Comparison of ENCODE assay signal across 25 cellular contexts in the genomic region with DNA sequence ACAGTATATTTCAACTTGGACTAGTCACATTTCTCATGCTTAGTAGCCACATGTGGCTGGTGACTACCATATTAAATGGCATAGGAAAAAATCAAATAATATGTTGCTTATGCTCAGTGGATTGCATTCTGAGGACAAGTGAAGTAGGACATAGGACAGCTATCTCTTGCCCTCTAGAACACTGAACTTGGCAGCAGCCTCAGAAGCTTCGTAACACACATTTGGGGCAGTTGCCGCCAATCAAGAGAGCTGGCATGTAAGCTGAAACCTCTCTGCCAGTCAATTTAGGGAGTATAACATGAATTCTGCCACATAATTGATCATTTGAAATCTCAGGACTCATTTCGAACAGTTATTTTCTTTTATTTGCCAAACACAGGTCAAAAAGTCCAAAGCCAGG.
DNase-seq lines count a peak whose midpoint lies in the region; ATAC-seq, FAIRE-seq and TF ChIP-seq lines count a peak whose summit lies in the region.
"Had no signal": no experiment of that assay in that cellular context is flagged by ENCODE, and none has a peak within 500 bp of the region (broad histone marks: within the 10 kb centered on the region; RNA-seq: fewer than 3 reads in every experiment).

No MANE protein-coding gene starts in this region.

- ATAC-seq in HepG2 (no peak), left lobe of liver (peak; percentile 87), HG03460 (IDR thresholded peaks at IDR 0.05; ENCODE audit: unreplicated experiment) (no peak)

- H3K36me3 ChIP-seq in liver (ENCODE audit: control insufficient read depth in 4 of 4, insufficient read depth in 3 of 4, low read depth in 1 of 4, low read length in 3 of 4) (no peaks in the 10 kb centered on the region), HepG2 (replicated peaks in 1 of 2; ENCODE audit: control insufficient read depth in 1 of 2, insufficient read depth in 2 of 2, low read length in 2 of 2) (no peaks in the 10 kb centered on the region), vagina (no peaks in the 10 kb centered on the region)
- H3K36me3 ChIP-seq: BE2C, BLaER1 had no signal

- intact Hi-C loops in HepG2 (cut with micrococcal nuclease; ENCODE audit: unreplicated experiment) = loop anchor here (5.0 kb wide), 1 partner anchor 1446 kb away; no protein-coding TSS in a partner anchor
- intact Hi-C loops in vagina (cut with DNase I) = no loop called here

- no peaks in the 10 kb centered on the region for H4K20me1 ChIP-seq in HepG2 (ENCODE audit: insufficient read depth, low read length)
- H4K20me1 ChIP-seq: BLaER1 had no signal

- H3K9ac ChIP-seq in liver (ENCODE audit: low read depth in 1 of 2, low read length in 2 of 2) (no peak overlapping the region), HepG2 (ENCODE audit: insufficient read depth, low read depth, low read length) (no peak overlapping the region)
- H3K9ac ChIP-seq: BLaER1 had no signal

- H3K4me3 ChIP-seq in liver (ENCODE audit: low read depth in 1 of 3, low read length in 3 of 3) (no peak overlapping the region), HepG2 (replicated peaks in 1 of 3; ENCODE audit: insufficient read depth in 1 of 3, low read depth in 2 of 3, low read length in 3 of 3) (no peak overlapping the region), vagina (no peak overlapping the region)
- H3K4me3 ChIP-seq: BLaER1 had no signal

- in situ Hi-C loops in HepG2 (cut with HindIII; ENCODE audit: extremely low pct_ligation_motif_present, low pct_unique_long_range_greater_than_20kb) = loop anchor here (10.0 to 25.0 kb wide), 3 partner anchors 446 to 1201 kb away; no protein-coding TSS in a partner anchor

- no peak for FAIRE-seq in HepG2 (lab: Jason Lieb, UNC)
- FAIRE-seq: A204.1, G401.6, GM12891, GM19239 had no signal

- H3K4me1 ChIP-seq in liver (ENCODE audit: control insufficient read depth in 4 of 4, insufficient read depth in 4 of 4, low read length in 3 of 4) (peaks cover 2 to 26% (median 21%) of the 10 kb centered on the region in 4 donors), HepG2 (ENCODE audit: insufficient read depth, low read length) (no peaks in the 10 kb centered on the region), vagina (no peaks in the 10 kb centered on the region)
- H3K4me1 ChIP-seq: BE2C, BLaER1 had no signal

- TF ChIP-seq POLR2A in HepG2 (IDR thresholded peaks at IDR 0.05; ENCODE audit: insufficient read depth in 1 of 2, low read depth in 2 of 2, low read length in 2 of 2) (no peak), vagina (IDR thresholded peaks at IDR 0.05) (no peak)

- DNase-seq in HepG2 (ENCODE audit: low spot score) (no peak), left lobe of liver (ENCODE audit: low spot score) (peak; percentile 53), vagina (ENCODE audit: extremely low spot score in 2 of 2) (no peak)
- DNase-seq: 8988T; ACHN; BE2C; C1 segment of cervical spinal cord; CD4-positive, alpha-beta memory T cell; CD4-positive, CD25-positive, alpha-beta regulatory T cell; CD8-positive, alpha-beta memory T cell; COR-L47; DMS 273 treated with DMSO at 0.1 percent for 48 hours; DMS153; DMS53; DMS79; DND-41; EL; GF-D8 had no signal

- H2AFZ ChIP-seq in HepG2 (ENCODE audit: low read length) = no peak overlapping the region

- H3K27me3 ChIP-seq in liver (ENCODE audit: control insufficient read depth in 4 of 4, insufficient read depth in 4 of 4, low read length in 3 of 4) = no peaks in the 10 kb centered on the region
- no peaks in the 10 kb centered on the region for H3K27me3 ChIP-seq in HepG2 (ENCODE audit: control insufficient read depth in 1 of 2, insufficient read depth in 2 of 2, low read length in 2 of 2)
- no peaks in the 10 kb centered on the region for H3K27me3 ChIP-seq in vagina
- H3K27me3 ChIP-seq: BE2C, BLaER1 had no signal

- no peak for TF ChIP-seq CTCF in liver (IDR thresholded peaks at IDR 0.05; ENCODE audit: low read depth, low read length, missing input control)
- TF ChIP-seq CTCF in HepG2 (CRISPR knock-in tag; IDR thresholded peaks at IDR 0.05) = no peak
- no peak for TF ChIP-seq CTCF in vagina (IDR thresholded peaks at IDR 0.05)

- TF ChIP-seq RAD21 in liver (IDR thresholded peaks at IDR 0.05) (peak in 1 of 2 donors; percentile 12), HepG2 (CRISPR knock-in tag; IDR thresholded peaks at IDR 0.05) (no peak)

- H3K4me2 ChIP-seq in HepG2 (ENCODE audit: low read depth, low read length) = no peak overlapping the region
- H3K4me2 ChIP-seq: BLaER1 had no signal

- no peak for TF ChIP-seq EP300 in HepG2 (IDR thresholded peaks at IDR 0.05; ENCODE audit: low read depth in 2 of 2, low read length in 2 of 2)
- no peak for TF ChIP-seq EP300 in HepG2 (CRISPR knock-in tag; IDR thresholded peaks at IDR 0.05; ENCODE audit: borderline replicate concordance)

- BruUV-seq in HepG2 (replicated peaks; lab: Mats Ljungman, UMichigan) = no TSS peak

- H3K27ac ChIP-seq in liver (ENCODE audit: low read depth in 1 of 2, low read length in 2 of 2) (no peak overlapping the region), HepG2 (ENCODE audit: extremely low read length, insufficient read depth, low read length) (no peak overlapping the region), vagina (no peak overlapping the region)
- H3K27ac ChIP-seq: BLaER1 had no signal

- H3K9me3 ChIP-seq in liver (ENCODE audit: control insufficient read depth in 4 of 4, low read length in 3 of 4) (no peaks in the 10 kb centered on the region), HepG2 (ENCODE audit: low read length) (no peaks in the 10 kb centered on the region), vagina (no peaks in the 10 kb centered on the region)
- H3K9me3 ChIP-seq: BE2C, BLaER1 had no signal

- CTCF ChIA-PET in HepG2 (lab: Yijun Ruan, JAX; ENCODE audit: low intra/inter-chr PET ratio, low total read pairs) = no interaction called here

- H3K79me2 ChIP-seq in HepG2 (ENCODE audit: insufficient read depth, low read length) = no peaks in the 10 kb centered on the region

- 29% methylated on average over 3 of the region's 3 CpGs for WGBS in liver
- 28% methylated on average over 3 of the region's 3 CpGs for WGBS in HepG2 (ENCODE audit: low lambda C conversion rate)

- POLR2A ChIA-PET in HepG2 (lab: Yijun Ruan, JAX) = no interaction called here

TF ChIP-seq in liver, 16 proteins besides CTCF, POLR2A, EP300 and RAD21:
- TF ChIP-seq TAF1 (conservative IDR thresholded peaks at IDR 0.05) (no peak), JUND (IDR thresholded peaks at IDR 0.05) (no peak), RXRA (IDR thresholded peaks at IDR 0.05) (peak; percentile 27 to 75), HNF4G (IDR thresholded peaks at IDR 0.05) (no peak), SP1 (IDR thresholded peaks at IDR 0.05) (no peak)
- TF ChIP-seq, protein P1, sequence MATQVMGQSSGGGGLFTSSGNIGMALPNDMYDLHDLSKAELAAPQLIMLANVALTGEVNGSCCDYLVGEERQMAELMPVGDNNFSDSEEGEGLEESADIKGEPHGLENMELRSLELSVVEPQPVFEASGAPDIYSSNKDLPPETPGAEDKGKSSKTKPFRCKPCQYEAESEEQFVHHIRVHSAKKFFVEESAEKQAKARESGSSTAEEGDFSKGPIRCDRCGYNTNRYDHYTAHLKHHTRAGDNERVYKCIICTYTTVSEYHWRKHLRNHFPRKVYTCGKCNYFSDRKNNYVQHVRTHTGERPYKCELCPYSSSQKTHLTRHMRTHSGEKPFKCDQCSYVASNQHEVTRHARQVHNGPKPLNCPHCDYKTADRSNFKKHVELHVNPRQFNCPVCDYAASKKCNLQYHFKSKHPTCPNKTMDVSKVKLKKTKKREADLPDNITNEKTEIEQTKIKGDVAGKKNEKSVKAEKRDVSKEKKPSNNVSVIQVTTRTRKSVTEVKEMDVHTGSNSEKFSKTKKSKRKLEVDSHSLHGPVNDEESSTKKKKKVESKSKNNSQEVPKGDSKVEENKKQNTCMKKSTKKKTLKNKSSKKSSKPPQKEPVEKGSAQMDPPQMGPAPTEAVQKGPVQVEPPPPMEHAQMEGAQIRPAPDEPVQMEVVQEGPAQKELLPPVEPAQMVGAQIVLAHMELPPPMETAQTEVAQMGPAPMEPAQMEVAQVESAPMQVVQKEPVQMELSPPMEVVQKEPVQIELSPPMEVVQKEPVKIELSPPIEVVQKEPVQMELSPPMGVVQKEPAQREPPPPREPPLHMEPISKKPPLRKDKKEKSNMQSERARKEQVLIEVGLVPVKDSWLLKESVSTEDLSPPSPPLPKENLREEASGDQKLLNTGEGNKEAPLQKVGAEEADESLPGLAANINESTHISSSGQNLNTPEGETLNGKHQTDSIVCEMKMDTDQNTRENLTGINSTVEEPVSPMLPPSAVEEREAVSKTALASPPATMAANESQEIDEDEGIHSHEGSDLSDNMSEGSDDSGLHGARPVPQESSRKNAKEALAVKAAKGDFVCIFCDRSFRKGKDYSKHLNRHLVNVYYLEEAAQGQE (IDR thresholded peaks at IDR 0.05) = no peak

TF ChIP-seq in HepG2, 621 proteins besides CTCF, POLR2A, EP300 and RAD21 (continues in another document):
- TF ChIP-seq ERF (CRISPR knock-in tag; IDR thresholded peaks at IDR 0.05) (no peak), ZNF10 (CRISPR knock-in tag; IDR thresholded peaks at IDR 0.05; ENCODE audit: borderline replicate concordance, low read depth) (no peak), ZNF7 (CRISPR knock-in tag; IDR thresholded peaks at IDR 0.05) (no peak), ZFP62 (CRISPR knock-in tag; IDR thresholded peaks at IDR 0.05) (no peak)
- TF ChIP-seq, protein P1 (IDR thresholded peaks at IDR 0.05; ENCODE audit: borderline replicate concordance in 1 of 2, low read depth in 1 of 2, low read length in 2 of 2) = no peak
